Comparison of ENCODE assay signal across 13 cellular contexts in genomic region chr5:132413567-132413966, GRCh38. TPM values are rescaled to one million over a fixed set of nuclear protein-coding genes. Genes with fewer than 3 reads are reported as not detected.
DNase-seq lines count a peak whose midpoint lies in the region; ATAC-seq and TF ChIP-seq lines count a peak whose summit lies in the region.
"Had no signal": no experiment of that assay in that cellular context is flagged by ENCODE, and none has a peak within 500 bp of the region (broad histone marks: within the 10 kb centered on the region; RNA-seq: fewer than 3 reads in every experiment).

No MANE protein-coding gene starts in this region.

- DNase-seq in left ventricle myocardium inferior (no peak), right cardiac atrium (no peak), upper lobe of right lung (no peak), COR-L47 (lab: John Stamatoyannopoulos, UW) (no peak), left lobe of liver (ENCODE audit: low spot score) (no peak)
- no peak for DNase-seq in activated T-helper 2 cell treated with anti-CD3 and anti-CD28 coated beads, Interferon-gamma antibody, Interleukin-2, Interleukin-4, amounts not matched to agents 10 μg/mL and 5 μg/mL and 100 μg/mL, durations not matched to agents 14 hours and 24 hours and 36 hours (ENCODE audit: low spot score)
- no peak for DNase-seq in stimulated activated CD4-positive, alpha-beta T cell treated with anti-CD3 and anti-CD28 coated beads, Interleukin-15, amount 100 ng/mL, for 24 hours
- DNase-seq: cerebellar nuclear complex, foreskin keratinocyte, H9, NCI-H446 had no signal

- H3K27ac ChIP-seq in left ventricle myocardium inferior (replicated peaks) (peak overlapping the region; percentile 99), right cardiac atrium (ENCODE audit: low read length) (no peak overlapping the region), mucosa of rectum (ENCODE audit: low read depth in 2 of 2, low read length in 2 of 2) (peak overlapping the region; percentile 70 to 99), upper lobe of right lung (peak overlapping the region; percentile 98)

- H3K4me1 ChIP-seq in left ventricle myocardium inferior (peaks cover 99% of the 10 kb centered on the region), right cardiac atrium (ENCODE audit: control insufficient read depth, insufficient read depth, low read length) (peaks cover 12% of the 10 kb centered on the region), mucosa of rectum (ENCODE audit: control insufficient read depth in 2 of 2, insufficient read depth in 2 of 2, low read length in 2 of 2) (peaks cover 48 to 54% of the 10 kb centered on the region in 2 donors), upper lobe of right lung (peaks cover 83% of the 10 kb centered on the region)

- H3K27me3 ChIP-seq in left ventricle myocardium inferior (ENCODE audit: low read depth) = no peaks in the 10 kb centered on the region
- H3K27me3 ChIP-seq in right cardiac atrium (ENCODE audit: control insufficient read depth, insufficient read depth) = no peaks in the 10 kb centered on the region
- H3K27me3 ChIP-seq in mucosa of rectum (ENCODE audit: control insufficient read depth in 2 of 2, insufficient read depth in 2 of 2, low read length in 2 of 2) = no peaks in the 10 kb centered on the region
- H3K27me3 ChIP-seq in upper lobe of right lung = no peaks in the 10 kb centered on the region
- H3K27me3 ChIP-seq: foreskin keratinocyte had no signal

- H3K4me3 ChIP-seq in left ventricle myocardium inferior = no peak overlapping the region
- H3K4me3 ChIP-seq in right cardiac atrium (ENCODE audit: low read length) = no peak overlapping the region
- H3K4me3 ChIP-seq in mucosa of rectum (ENCODE audit: low read length in 2 of 2) = peak overlapping the region in 1 of 2 donors; percentile 22
- peak overlapping the region; percentile 76 for H3K4me3 ChIP-seq in upper lobe of right lung

- H3K27ac Mint-ChIP-seq in activated T-helper 2 cell treated with anti-CD3 and anti-CD28 coated beads, Interferon-gamma antibody, Interleukin-2, Interleukin-4, amounts not matched to agents 10 μg/mL and 5 μg/mL and 100 μg/mL, durations not matched to agents 14 hours and 24 hours and 36 hours = peak overlapping the region; percentile 63
- H3K27ac Mint-ChIP-seq: H9 had no signal

- H3K4me3 Mint-ChIP-seq in activated T-helper 2 cell treated with anti-CD3 and anti-CD28 coated beads, Interferon-gamma antibody, Interleukin-2, Interleukin-4, amounts not matched to agents 10 μg/mL and 5 μg/mL and 100 μg/mL, durations not matched to agents 14 hours and 24 hours and 36 hours (ENCODE audit: low read depth) = peak overlapping the region; percentile 98
- H3K4me3 Mint-ChIP-seq: H9 had no signal

- ATAC-seq in right cardiac atrium (no peak), upper lobe of right lung (no peak), left lobe of liver (no peak)
- ATAC-seq: foreskin keratinocyte, SK-N-SH treated with all-trans-retinoic acid at 6 μM for 48 hours had no signal

- H3K9me3 Mint-ChIP-seq in activated T-helper 2 cell treated with anti-CD3 and anti-CD28 coated beads, Interferon-gamma antibody, Interleukin-2, Interleukin-4, amounts not matched to agents 10 μg/mL and 5 μg/mL and 100 μg/mL, durations not matched to agents 14 hours and 24 hours and 36 hours = peaks cover 4% of the 10 kb centered on the region
- H3K9me3 Mint-ChIP-seq: H9 had no signal

- peak overlapping the region in 1 of 2 donors; percentile 95 for H3K9ac ChIP-seq in mucosa of rectum (ENCODE audit: low read depth in 1 of 2, low read length in 2 of 2)

- H3K27me3 Mint-ChIP-seq in activated T-helper 2 cell treated with anti-CD3 and anti-CD28 coated beads, Interferon-gamma antibody, Interleukin-2, Interleukin-4, amounts not matched to agents 10 μg/mL and 5 μg/mL and 100 μg/mL, durations not matched to agents 14 hours and 24 hours and 36 hours (ENCODE audit: low read depth) = no peaks in the 10 kb centered on the region

- H3K36me3 Mint-ChIP-seq in activated T-helper 2 cell treated with anti-CD3 and anti-CD28 coated beads, Interferon-gamma antibody, Interleukin-2, Interleukin-4, amounts not matched to agents 10 μg/mL and 5 μg/mL and 100 μg/mL, durations not matched to agents 14 hours and 24 hours and 36 hours (ENCODE audit: low read depth) = peaks cover 41% of the 10 kb centered on the region

- H3K9me3 ChIP-seq in left ventricle myocardium inferior (replicated peaks) (no peaks in the 10 kb centered on the region), right cardiac atrium (ENCODE audit: control insufficient read depth, low read length) (no peaks in the 10 kb centered on the region), mucosa of rectum (ENCODE audit: control insufficient read depth in 2 of 2, low read length in 2 of 2) (no peaks in the 10 kb centered on the region), upper lobe of right lung (no peaks in the 10 kb centered on the region)

- intact Hi-C loops in left ventricle myocardium inferior (cut with micrococcal nuclease) = no loop called here
- intact Hi-C loops in right cardiac atrium (cut with DNase I) = no loop called here
- intact Hi-C loops in activated T-helper 2 cell treated with anti-CD3 and anti-CD28 coated beads, Interferon-gamma antibody, Interleukin-2, Interleukin-4, amounts not matched to agents 10 μg/mL and 5 μg/mL and 100 μg/mL, durations not matched to agents 14 hours and 24 hours and 36 hours (cut with micrococcal nuclease) = loop anchor here (10.0 kb wide), 1 partner anchor 321 kb away; the partner anchor contains the start of gene KIF3A
- intact Hi-C loops in upper lobe of right lung (cut with DNase I) = no loop called here

- no peak for TF ChIP-seq CTCF in left ventricle myocardium inferior (IDR thresholded peaks at IDR 0.05; ENCODE audit: borderline replicate concordance)
- TF ChIP-seq CTCF in upper lobe of right lung (IDR thresholded peaks at IDR 0.05) = no peak

- H3K36me3 ChIP-seq in left ventricle myocardium inferior (peaks cover 4% of the 10 kb centered on the region), mucosa of rectum (ENCODE audit: control insufficient read depth in 2 of 2, insufficient read depth in 2 of 2, low read length in 2 of 2) (peaks cover 0 to 4% of the 10 kb centered on the region in 2 donors), upper lobe of right lung (no peaks in the 10 kb centered on the region)

- H3K4me1 Mint-ChIP-seq in activated T-helper 2 cell treated with anti-CD3 and anti-CD28 coated beads, Interferon-gamma antibody, Interleukin-2, Interleukin-4, amounts not matched to agents 10 μg/mL and 5 μg/mL and 100 μg/mL, durations not matched to agents 14 hours and 24 hours and 36 hours (ENCODE audit: low read depth) = peaks cover 68% of the 10 kb centered on the region

RNA-seq across cellular contexts. Expression of gene SLC22A5, which starts 44.1 kb away (rescaled TPM):
- total RNA-seq in left ventricle myocardium inferior (20.8 TPM), right cardiac atrium (10 to 100 TPM in 3 of 4 donors, 1 to 10 TPM in 1; 9.3 to 17.5 (median 14.4) TPM), upper lobe of right lung (10.2 TPM), left lobe of liver (8.8 TPM)
- polyA plus RNA-seq in right cardiac atrium = 5.7 TPM
- 4.8 and 5.1 TPM in 2 replicates for total RNA-seq in activated T-helper 2 cell treated with anti-CD3 and anti-CD28 coated beads, Interferon-gamma antibody, Interleukin-2, Interleukin-4, amounts not matched to agents 10 μg/mL and 5 μg/mL and 100 μg/mL, durations not matched to agents 14 hours and 24 hours and 36 hours
